Comparison of ENCODE assay signal across 29 cellular contexts in the genomic region with DNA sequence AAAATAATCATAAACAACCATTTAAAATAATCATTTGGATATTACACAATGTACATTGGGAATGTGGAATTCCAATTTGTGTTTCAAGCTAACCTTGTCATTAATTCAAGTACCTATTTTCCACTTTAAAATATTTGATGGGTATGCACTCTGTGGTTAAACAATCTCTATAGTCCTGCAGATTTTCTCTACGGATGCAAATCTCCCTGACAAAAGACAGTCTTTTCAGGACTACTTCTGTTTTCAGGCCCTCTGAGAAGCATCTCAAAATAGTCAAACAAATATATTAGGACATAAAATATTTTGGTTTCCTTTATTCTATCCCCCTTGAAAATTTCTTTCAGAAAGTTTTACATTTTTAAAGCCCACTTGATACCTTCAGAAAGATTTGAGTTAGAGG.
"Had no signal": no experiment of that assay in that cellular context is flagged by ENCODE, and none has a peak within 500 bp of the region (broad histone marks: within the 10 kb centered on the region; RNA-seq: fewer than 3 reads in every experiment).

No MANE protein-coding gene starts in this region.

- H3K27ac ChIP-seq: ascending aorta, cardiac muscle cell, KMS-11, SJCRH30, SK-N-MC, WERI-Rb-1 had no signal

- H3K36me3 Mint-ChIP-seq: activated naive CD4-positive, alpha-beta T cell treated with anti-CD3 and anti-CD28 coated beads, Interleukin-2, amount 50 U/mL, for 24 hours; activated naive CD8-positive, alpha-beta T cell treated with anti-CD3 and anti-CD28 coated beads, Interleukin-2, amount 10 ng/mL, durations not matched to agents 7 days and 5 days had no signal

- H3K9me3 Mint-ChIP-seq: activated CD4-positive, alpha-beta T cell treated with anti-CD3 and anti-CD28 coated beads, Interleukin-2, amount 10 ng/mL, durations not matched to agents 24 days and 14 days had no signal

- DNase-seq: activated CD4-positive, alpha-beta T cell treated with anti-CD3 and anti-CD28 coated beads, Interleukin-2, amount 10 ng/mL, durations not matched to agents 24 days and 14 days; activated CD4-positive, alpha-beta T cell treated with anti-CD3 and anti-CD28 coated beads, Interleukin-2, amount 50 U/mL, for 4 hours; activated CD8-positive, alpha-beta T cell treated with anti-CD3 and anti-CD28 coated beads for 36 hours; activated gamma-delta T cell; activated naive CD4-positive, alpha-beta T cell treated with Interleukin-2 at 50 U/mL for 16 hours; activated naive CD8-positive, alpha-beta T cell treated with anti-CD3 and anti-CD28 coated beads, Interleukin-2, amount 10 ng/mL, durations not matched to agents 7 days and 5 days; activated T-cell treated with anti-CD3 and anti-CD28 coated beads, Interleukin-2, amount 50 U/mL, for 1 hour; amygdala; MM.1S; NCI-H1092 treated with DMSO at 0.1 percent for 48 hours; NCI-H146; NCI-H187; NCI-H2029 treated with DMSO at 0.1 percent for 48 hours; NCI-H2107; NCI-H345; NCI-H526; NCI-H748 treated with DMSO at 0.1 percent for 48 hours; OCI-M1; Right ventricle myocardium superior; SJCRH30; T1000; WERI-Rb-1 had no signal

- H3K4me1 Mint-ChIP-seq: activated CD4-positive, alpha-beta T cell treated with anti-CD3 and anti-CD28 coated beads, Interleukin-2, amount 10 ng/mL, durations not matched to agents 24 days and 14 days; activated naive CD4-positive, alpha-beta T cell treated with anti-CD3 and anti-CD28 coated beads, Interleukin-2, amount 50 U/mL, for 24 hours; activated naive CD8-positive, alpha-beta T cell treated with anti-CD3 and anti-CD28 coated beads, Interleukin-2, amount 10 ng/mL, durations not matched to agents 7 days and 5 days; central memory CD8-positive, alpha-beta T cell had no signal

- H3K4me2 ChIP-seq: KMS-11 had no signal

- H3K4me1 ChIP-seq: ascending aorta, SJCRH30 had no signal

- H3K27me3 Mint-ChIP-seq: activated CD4-positive, alpha-beta T cell treated with anti-CD3 and anti-CD28 coated beads, Interleukin-2, amount 10 ng/mL, durations not matched to agents 24 days and 14 days; activated CD8-positive, alpha-beta T cell treated with anti-CD3 and anti-CD28 coated beads for 36 hours; activated naive CD4-positive, alpha-beta T cell treated with anti-CD3 and anti-CD28 coated beads, Interleukin-2, amount 50 U/mL, for 24 hours; activated naive CD8-positive, alpha-beta T cell treated with anti-CD3 and anti-CD28 coated beads, Interleukin-2, amount 10 ng/mL, durations not matched to agents 7 days and 5 days; central memory CD8-positive, alpha-beta T cell had no signal

- H3K27ac Mint-ChIP-seq: activated CD4-positive, alpha-beta T cell treated with anti-CD3 and anti-CD28 coated beads, Interleukin-2, amount 10 ng/mL, durations not matched to agents 24 days and 14 days; activated CD8-positive, alpha-beta T cell treated with anti-CD3 and anti-CD28 coated beads for 36 hours; activated naive CD4-positive, alpha-beta T cell treated with anti-CD3 and anti-CD28 coated beads, Interleukin-2, amount 50 U/mL, for 24 hours; activated naive CD8-positive, alpha-beta T cell treated with anti-CD3 and anti-CD28 coated beads, Interleukin-2, amount 10 ng/mL, durations not matched to agents 7 days and 5 days; activated T-helper 2 cell treated with anti-CD3 and anti-CD28 coated beads, Interferon-gamma antibody, Interleukin-2, Interleukin-4, amounts not matched to agents 10 μg/mL and 5 μg/mL and 100 μg/mL, durations not matched to agents 14 hours and 24 hours and 36 hours had no signal

- H3K9ac ChIP-seq: KMS-11 had no signal

- H3K9me3 ChIP-seq: ascending aorta, SJCRH30 had no signal

- ATAC-seq: activated CD8-positive, alpha-beta T cell treated with anti-CD3 and anti-CD28 coated beads for 36 hours had no signal

- H3K4me3 ChIP-seq: ascending aorta, cardiac muscle cell, SJCRH30, SK-N-MC had no signal

- H3K36me3 ChIP-seq: ascending aorta, cardiac muscle cell, SJCRH30, WERI-Rb-1 had no signal

- H3K4me3 Mint-ChIP-seq: activated CD4-positive, alpha-beta T cell treated with anti-CD3 and anti-CD28 coated beads, Interleukin-2, amount 10 ng/mL, durations not matched to agents 24 days and 14 days; activated CD8-positive, alpha-beta T cell treated with anti-CD3 and anti-CD28 coated beads for 36 hours; activated naive CD4-positive, alpha-beta T cell treated with anti-CD3 and anti-CD28 coated beads, Interleukin-2, amount 50 U/mL, for 24 hours; activated naive CD8-positive, alpha-beta T cell treated with anti-CD3 and anti-CD28 coated beads, Interleukin-2, amount 10 ng/mL, durations not matched to agents 7 days and 5 days; central memory CD8-positive, alpha-beta T cell had no signal

- H3K27me3 ChIP-seq: ascending aorta, cardiac muscle cell, SJCRH30 had no signal
